Comparison of ENCODE assay signal across 17 cellular contexts in the genomic region with DNA sequence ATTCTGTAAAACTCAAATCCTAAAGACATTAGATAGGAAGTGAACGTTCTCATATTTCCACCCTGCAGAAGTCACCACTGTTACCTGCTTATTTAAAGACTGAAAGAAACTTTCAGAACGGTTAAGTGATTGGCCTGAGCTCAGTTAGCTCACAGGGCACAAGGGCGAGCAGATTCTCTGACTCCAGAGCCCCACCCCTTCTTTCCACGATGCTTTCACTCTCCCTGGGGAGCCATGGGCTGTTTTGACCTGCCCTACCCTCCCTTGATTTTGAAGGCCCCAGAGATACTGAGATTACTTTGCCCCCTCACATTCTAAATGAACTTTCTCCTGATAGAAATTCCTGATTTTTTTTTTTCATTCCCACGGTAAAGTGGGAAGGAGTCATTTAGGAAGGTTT. TPM values are rescaled to one million over a fixed set of nuclear protein-coding genes. Genes with fewer than 3 reads are reported as not detected.
DNase-seq lines count a peak whose midpoint lies in the region; ATAC-seq and TF ChIP-seq lines count a peak whose summit lies in the region.
"Had no signal": no experiment of that assay in that cellular context is flagged by ENCODE, and none has a peak within 500 bp of the region (broad histone marks: within the 10 kb centered on the region; RNA-seq: fewer than 3 reads in every experiment).

No MANE protein-coding gene starts in this region.

- no peak for ATAC-seq in T-helper 17 cell
- ATAC-seq in sciatic nerve, result peak; percentile 95
- ATAC-seq: HepG2, left colon had no signal

- no peaks in the 10 kb centered on the region for H3K27me3 ChIP-seq in ACC112 (ENCODE audit: insufficient read depth, low read length)

- TF ChIP-seq CTCF in glutamatergic neuron (IDR thresholded peaks at IDR 0.05; ENCODE audit: partially characterized antibody, unreplicated experiment), result no peak

- H3K4me3 ChIP-seq in ACC112 (ENCODE audit: low read depth, low read length), result no peak overlapping the region
- H3K4me3 ChIP-seq: smooth muscle cell had no signal

- peaks cover 10% of the 10 kb centered on the region for H3K4me1 ChIP-seq in ACC112 (ENCODE audit: control insufficient read depth, insufficient read depth, low read length, unreplicated experiment)

- H3K9me3 ChIP-seq in T-helper 17 cell (ENCODE audit: control insufficient read depth, low read length, poor library complexity, severe bottlenecking), result no peaks in the 10 kb centered on the region

- H2AFZ ChIP-seq in ACC112 (ENCODE audit: low read length, unreplicated experiment), result no peak overlapping the region

- DNase-seq in T-helper 17 cell, result no peak
- DNase-seq in glutamatergic neuron, result peak; percentile 46
- no peak for DNase-seq in sciatic nerve (ENCODE audit: low spot score)
- DNase-seq in occipital lobe (lab: John Stamatoyannopoulos, UW), result no peak
- DNase-seq in NCI-H146 (lab: John Stamatoyannopoulos, UW), result no peak
- DNase-seq in NCI-H1105 (lab: John Stamatoyannopoulos, UW), result no peak
- DNase-seq in DMS153 (lab: John Stamatoyannopoulos, UW), result no peak
- DNase-seq: activated CD4-positive, alpha-beta T cell treated with anti-CD3 and anti-CD28 coated beads for 48 hours; DMS79; left colon; NCI-H446 treated with DMSO at 0.1 percent for 48 hours had no signal

- peak overlapping the region; percentile 60 for H3K27ac Mint-ChIP-seq in T-helper 17 cell
- H3K27ac Mint-ChIP-seq in glutamatergic neuron (ENCODE audit: unreplicated experiment), result peak overlapping the region; percentile 45
- H3K27ac Mint-ChIP-seq: activated T-helper 2 cell treated with anti-CD3 and anti-CD28 coated beads, Interferon-gamma antibody, Interleukin-2, Interleukin-4, amounts not matched to agents 10 μg/mL and 5 μg/mL and 100 μg/mL, durations not matched to agents 14 hours and 24 hours and 36 hours had no signal

- H3K4me1 Mint-ChIP-seq in T-helper 17 cell (peaks cover 20% of the 10 kb centered on the region), glutamatergic neuron (ENCODE audit: low read depth, unreplicated experiment) (peaks cover 7% of the 10 kb centered on the region)
- H3K4me1 Mint-ChIP-seq: neural crest cell had no signal

- H3K36me3 ChIP-seq in ACC112 (ENCODE audit: insufficient read depth, low read length), result peaks cover 4% of the 10 kb centered on the region

- H3K4me3 Mint-ChIP-seq in T-helper 17 cell, result no peak overlapping the region
- H3K4me3 Mint-ChIP-seq in glutamatergic neuron (ENCODE audit: unreplicated experiment), result peak overlapping the region; percentile 15
- H3K4me3 Mint-ChIP-seq: neural crest cell had no signal

- H3K36me3 Mint-ChIP-seq in T-helper 17 cell (ENCODE audit: low read depth) (peaks cover 7% of the 10 kb centered on the region), glutamatergic neuron (ENCODE audit: unreplicated experiment) (no peaks in the 10 kb centered on the region)

- H3K9me3 Mint-ChIP-seq in glutamatergic neuron (ENCODE audit: unreplicated experiment), result peaks cover 2% of the 10 kb centered on the region
- H3K9me3 Mint-ChIP-seq: activated T-helper 2 cell treated with anti-CD3 and anti-CD28 coated beads, Interferon-gamma antibody, Interleukin-2, Interleukin-4, amounts not matched to agents 10 μg/mL and 5 μg/mL and 100 μg/mL, durations not matched to agents 14 hours and 24 hours and 36 hours; neural crest cell had no signal

- no peaks in the 10 kb centered on the region for H3K79me2 ChIP-seq in ACC112 (ENCODE audit: control insufficient read depth, insufficient read depth, low read length, unreplicated experiment)

- no peaks in the 10 kb centered on the region for H3K27me3 Mint-ChIP-seq in T-helper 17 cell
- peaks cover 4% of the 10 kb centered on the region for H3K27me3 Mint-ChIP-seq in glutamatergic neuron (ENCODE audit: unreplicated experiment)

- H3K27ac ChIP-seq in ACC112 (ENCODE audit: low read depth, low read length), result peak overlapping the region; percentile 26; the same call in 1 of the 2 replicates

- intact Hi-C loops in sciatic nerve (cut with DNase I), result no loop called here

RNA-seq across cellular contexts. Expression of a gene that starts 33.9 kb away (rescaled TPM):
- total RNA-seq in T-helper 17 cell, result 10 to 100 TPM; 58.0 to 65.9 TPM
- total RNA-seq in glutamatergic neuron (ENCODE audit: unreplicated experiment), result 38.4 TPM
- total RNA-seq in sciatic nerve, result 78.6 TPM
- 17.6 TPM for total RNA-seq in occipital lobe

RNA-seq across cellular contexts. Expression of a gene that starts 34.3 kb away (rescaled TPM):
- total RNA-seq in T-helper 17 cell, result 10 to 100 TPM; 11.0 to 14.7 TPM
- 10.6 TPM for total RNA-seq in glutamatergic neuron (ENCODE audit: unreplicated experiment)
- total RNA-seq in sciatic nerve, result 6.5 TPM
- total RNA-seq in occipital lobe, result 4.2 TPM

RNA-seq across cellular contexts. Expression of a gene that starts 49.2 kb away (rescaled TPM):
- 100 to 1,000 TPM; 110 to 129 TPM for total RNA-seq in T-helper 17 cell
- 87.7 TPM for total RNA-seq in glutamatergic neuron (ENCODE audit: unreplicated experiment)
- 55.1 TPM for total RNA-seq in sciatic nerve
- total RNA-seq in occipital lobe, result 54.3 TPM

RNA-seq across cellular contexts. Expression of a gene that starts 49.5 kb away (rescaled TPM):
- total RNA-seq in T-helper 17 cell, result 10 to 100 TPM; 17.2 to 17.4 TPM
- total RNA-seq in glutamatergic neuron (ENCODE audit: unreplicated experiment), result 11.1 TPM
- total RNA-seq in sciatic nerve, result 4.3 TPM
- 6.7 TPM for total RNA-seq in occipital lobe

RNA-seq across cellular contexts. Expression of a gene that starts 52.5 kb away (rescaled TPM):
- total RNA-seq in T-helper 17 cell (not detected), glutamatergic neuron (ENCODE audit: unreplicated experiment) (0.29 TPM), sciatic nerve (not detected), occipital lobe (0.16 TPM)
- total RNA-seq: left colon, neural crest cell, ureter had no signal
